In the genomic region with DNA sequence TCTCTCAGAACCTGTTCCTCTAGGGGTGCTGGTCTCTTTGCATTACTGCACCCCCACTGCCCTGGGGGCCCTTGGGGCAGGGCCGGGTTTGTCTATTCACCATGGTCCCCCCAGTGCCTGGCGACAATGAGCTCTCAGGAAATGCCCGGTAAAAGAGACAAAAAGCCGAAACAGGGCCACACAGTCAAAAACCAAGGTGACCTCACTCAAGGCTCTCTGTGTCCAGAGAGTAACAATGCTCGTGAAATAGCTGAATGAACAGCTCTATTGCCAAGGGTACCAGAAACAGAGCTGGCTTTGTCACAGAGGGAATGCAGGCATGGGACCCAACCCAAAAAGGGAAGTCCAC, we compare ENCODE assay signal across 12 cellular contexts. TPM values are rescaled to one million over a fixed set of nuclear protein-coding genes. Genes with fewer than 3 reads are reported as not detected.
DNase-seq lines count a peak whose midpoint lies in the region; ATAC-seq, FAIRE-seq and TF ChIP-seq lines count a peak whose summit lies in the region.
"Had no signal": no experiment of that assay in that cellular context is flagged by ENCODE, and none has a peak within 500 bp of the region (broad histone marks: within the 10 kb centered on the region; RNA-seq: fewer than 3 reads in every experiment).

No MANE protein-coding gene starts in this region.

- no TSS peak for BruUV-seq in HepG2 (replicated peaks; lab: Mats Ljungman, UMichigan)

- H3K4me3 ChIP-seq in HEK293 (ENCODE audit: low read depth, low read length) (no peak overlapping the region), HepG2 (replicated peaks in 1 of 3; ENCODE audit: insufficient read depth in 1 of 3, low read depth in 2 of 3, low read length in 3 of 3) (no peak overlapping the region)

- no peak overlapping the region for H2AFZ ChIP-seq in HepG2 (ENCODE audit: low read length)

- 60% methylated on average over 5 of the region's 5 CpGs for WGBS in HepG2 (ENCODE audit: low lambda C conversion rate)

- H3K9ac ChIP-seq in HepG2 (ENCODE audit: insufficient read depth, low read depth, low read length): no peak overlapping the region

- CTCF ChIA-PET in HEK293 (lab: Yijun Ruan, JAX) (interaction anchor here (0.6 to 7.1 kb wide), 4 partner anchors 9 to 219 kb away, joined by 3 to 67 read pairs (median 6); no protein-coding TSS in a partner anchor), HepG2 (lab: Yijun Ruan, JAX; ENCODE audit: low intra/inter-chr PET ratio, low total read pairs) (no interaction called here)

- POLR2A ChIA-PET in HEK293 (lab: Yijun Ruan, JAX) (interaction anchor here (1.3 to 1.9 kb wide), 3 partner anchors 13 to 431 kb away, joined by 3 to 6 read pairs (median 5); partner anchors contain the start of gene FBXW11), HepG2 (lab: Yijun Ruan, JAX) (interaction anchor here (1.1 kb wide), 1 partner anchor 13 kb away, joined by 3 read pairs; no protein-coding TSS in a partner anchor)

- peak in 35 of 58 donors; percentile 23 to 81 (median 54) for DNase-seq in anterior cingulate cortex (lab: John Stamatoyannopoulos, UW)
- peak; percentile 40 for DNase-seq in HepG2 (ENCODE audit: low spot score)
- peak; percentile 77 for DNase-seq in superior temporal gyrus (ENCODE audit: extremely low spot score)
- DNase-seq in NCI-H774 (lab: John Stamatoyannopoulos, UW): no peak
- DNase-seq in GM12892 (ENCODE audit: insufficient read length): no peak
- no peak for DNase-seq in middle frontal gyrus (ENCODE audit: extremely low spot score, low spot score)
- DNase-seq: activated CD4-positive, alpha-beta memory T cell treated with anti-CD3 and anti-CD28 coated beads, Interleukin-2, amount 10 ng/mL, durations not matched to agents 7 days and 5 days; activated effector memory CD4-positive, alpha-beta T cell treated with Interleukin-2 at 50 U/mL for 16 hours; CD8-positive, alpha-beta memory T cell had no signal

- no peaks in the 10 kb centered on the region for H3K79me2 ChIP-seq in HepG2 (ENCODE audit: insufficient read depth, low read length)

- H3K27ac ChIP-seq in HEK293 (ENCODE audit: extremely low read depth, low read depth, low read length): peak overlapping the region; percentile 43; the same call in 1 of the 2 replicates
- H3K27ac ChIP-seq in HepG2 (ENCODE audit: extremely low read length, insufficient read depth, low read length): no peak overlapping the region

- no peaks in the 10 kb centered on the region for H4K20me1 ChIP-seq in HepG2 (ENCODE audit: insufficient read depth, low read length)

- 0 out of 2 replicates have a peak overlapping the region, but pooled peaks have one; percentile 6 for H3K4me2 ChIP-seq in HepG2 (ENCODE audit: low read depth, low read length)

- FAIRE-seq in HepG2 (lab: Jason Lieb, UNC): no peak
- no peak for FAIRE-seq in GM12892 (lab: Jason Lieb, UNC)
- FAIRE-seq: keratinocyte had no signal

- TF ChIP-seq POLR2A in HepG2 (IDR thresholded peaks at IDR 0.05; ENCODE audit: insufficient read depth in 1 of 2, low read depth in 2 of 2, low read length in 2 of 2): no peak
- no peak for TF ChIP-seq POLR2A in GM12892 (IDR thresholded peaks at IDR 0.05; ENCODE audit: low read depth, low read length)

- intact Hi-C loops in HepG2 (cut with micrococcal nuclease; ENCODE audit: unreplicated experiment): no loop called here

- H3K36me3 ChIP-seq in HEK293 (ENCODE audit: control insufficient read depth in 2 of 2, insufficient read depth in 1 of 2, low read length in 2 of 2) (no peaks in the 10 kb centered on the region), HepG2 (replicated peaks in 1 of 2; ENCODE audit: control insufficient read depth in 1 of 2, insufficient read depth in 2 of 2, low read length in 2 of 2) (no peaks in the 10 kb centered on the region)

- TF ChIP-seq CTCF in HEK293 (tag by site-specific recombination; IDR thresholded peaks at IDR 0.05): no peak
- TF ChIP-seq CTCF in HepG2 (CRISPR knock-in tag; IDR thresholded peaks at IDR 0.05): no peak

- no peak for TF ChIP-seq EP300 in HepG2 (IDR thresholded peaks at IDR 0.05; ENCODE audit: low read depth in 2 of 2, low read length in 2 of 2)
- TF ChIP-seq EP300 in HepG2 (CRISPR knock-in tag; IDR thresholded peaks at IDR 0.05; ENCODE audit: borderline replicate concordance): no peak

- ATAC-seq in HepG2 (peak; percentile 43), GM19035 (IDR thresholded peaks at IDR 0.05; ENCODE audit: unreplicated experiment) (no peak)

- no peaks in the 10 kb centered on the region; a peak in 1 of 5 replicates for H3K27me3 ChIP-seq in HepG2 (ENCODE audit: control insufficient read depth in 1 of 2, insufficient read depth in 2 of 2, low read length in 2 of 2)

- in situ Hi-C loops in HepG2 (cut with HindIII; ENCODE audit: extremely low pct_ligation_motif_present, low pct_unique_long_range_greater_than_20kb): no loop called here

- H3K4me1 ChIP-seq in HEK293 (ENCODE audit: control insufficient read depth, insufficient read depth, low read length): peaks cover 13% of the 10 kb centered on the region
- H3K4me1 ChIP-seq in HepG2 (ENCODE audit: insufficient read depth, low read length): peaks cover 28% of the 10 kb centered on the region

- TF ChIP-seq RAD21 in HepG2 (CRISPR knock-in tag; IDR thresholded peaks at IDR 0.05): no peak

- H3K9me3 ChIP-seq in HEK293 (ENCODE audit: control insufficient read depth, insufficient read depth, low read depth, low read length) (no peaks in the 10 kb centered on the region), HepG2 (ENCODE audit: low read length) (no peaks in the 10 kb centered on the region)

TF ChIP-seq in HEK293, 187 proteins besides CTCF, POLR2A, EP300 and RAD21:
- TF ChIP-seq ZNF514 (tag by site-specific recombination; IDR thresholded peaks at IDR 0.05) (no peak), ZNF335 (tag by site-specific recombination; conservative IDR thresholded peaks at IDR 0.05) (peak; percentile 11; the same call in 1 of the 2 replicates)

TF ChIP-seq in HepG2, 621 proteins besides CTCF, POLR2A, EP300 and RAD21 (continues in another document):
- peak; percentile 5; the same call in 1 of the 2 replicates for TF ChIP-seq CEBPG (CRISPR knock-in tag; IDR thresholded peaks at IDR 0.05)
- TF ChIP-seq, protein P1, sequence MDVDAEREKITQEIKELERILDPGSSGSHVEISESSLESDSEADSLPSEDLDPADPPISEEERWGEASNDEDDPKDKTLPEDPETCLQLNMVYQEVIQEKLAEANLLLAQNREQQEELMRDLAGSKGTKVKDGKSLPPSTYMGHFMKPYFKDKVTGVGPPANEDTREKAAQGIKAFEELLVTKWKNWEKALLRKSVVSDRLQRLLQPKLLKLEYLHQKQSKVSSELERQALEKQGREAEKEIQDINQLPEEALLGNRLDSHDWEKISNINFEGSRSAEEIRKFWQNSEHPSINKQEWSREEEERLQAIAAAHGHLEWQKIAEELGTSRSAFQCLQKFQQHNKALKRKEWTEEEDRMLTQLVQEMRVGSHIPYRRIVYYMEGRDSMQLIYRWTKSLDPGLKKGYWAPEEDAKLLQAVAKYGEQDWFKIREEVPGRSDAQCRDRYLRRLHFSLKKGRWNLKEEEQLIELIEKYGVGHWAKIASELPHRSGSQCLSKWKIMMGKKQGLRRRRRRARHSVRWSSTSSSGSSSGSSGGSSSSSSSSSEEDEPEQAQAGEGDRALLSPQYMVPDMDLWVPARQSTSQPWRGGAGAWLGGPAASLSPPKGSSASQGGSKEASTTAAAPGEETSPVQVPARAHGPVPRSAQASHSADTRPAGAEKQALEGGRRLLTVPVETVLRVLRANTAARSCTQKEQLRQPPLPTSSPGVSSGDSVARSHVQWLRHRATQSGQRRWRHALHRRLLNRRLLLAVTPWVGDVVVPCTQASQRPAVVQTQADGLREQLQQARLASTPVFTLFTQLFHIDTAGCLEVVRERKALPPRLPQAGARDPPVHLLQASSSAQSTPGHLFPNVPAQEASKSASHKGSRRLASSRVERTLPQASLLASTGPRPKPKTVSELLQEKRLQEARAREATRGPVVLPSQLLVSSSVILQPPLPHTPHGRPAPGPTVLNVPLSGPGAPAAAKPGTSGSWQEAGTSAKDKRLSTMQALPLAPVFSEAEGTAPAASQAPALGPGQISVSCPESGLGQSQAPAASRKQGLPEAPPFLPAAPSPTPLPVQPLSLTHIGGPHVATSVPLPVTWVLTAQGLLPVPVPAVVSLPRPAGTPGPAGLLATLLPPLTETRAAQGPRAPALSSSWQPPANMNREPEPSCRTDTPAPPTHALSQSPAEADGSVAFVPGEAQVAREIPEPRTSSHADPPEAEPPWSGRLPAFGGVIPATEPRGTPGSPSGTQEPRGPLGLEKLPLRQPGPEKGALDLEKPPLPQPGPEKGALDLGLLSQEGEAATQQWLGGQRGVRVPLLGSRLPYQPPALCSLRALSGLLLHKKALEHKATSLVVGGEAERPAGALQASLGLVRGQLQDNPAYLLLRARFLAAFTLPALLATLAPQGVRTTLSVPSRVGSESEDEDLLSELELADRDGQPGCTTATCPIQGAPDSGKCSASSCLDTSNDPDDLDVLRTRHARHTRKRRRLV (CRISPR knock-in tag; IDR thresholded peaks at IDR 0.05): no peak

RNA-seq across cellular contexts. Expression of gene SH3PXD2B, which starts 16.0 kb away (rescaled TPM):
- total RNA-seq in HepG2 (2016; rRNA removed; fragmentation: Illumina TruSeq; extraction: Trizol): 3.4 and 3.8 TPM in 2 replicates
- 1.1 and 1.3 TPM in 2 replicates for total RNA-seq in HepG2 (2016; cell fraction: cytosol; rRNA removed; fragmentation: Illumina TruSeq; extraction: Trizol; ENCODE audit: low read depth)
- 3.2 and 3.8 TPM in 2 replicates for total RNA-seq in HepG2 (2016; cell fraction: insoluble cytoplasmic fraction; rRNA removed; fragmentation: Illumina TruSeq; extraction: Trizol)
- total RNA-seq in HepG2 (2016; cell fraction: membrane; rRNA removed; fragmentation: Illumina TruSeq; extraction: Trizol): 1.5 and 2.4 TPM in 2 replicates
- total RNA-seq in HepG2 (2016; cell fraction: nucleus; rRNA removed; fragmentation: Illumina TruSeq; extraction: Trizol): 3.8 TPM in 2 replicates
- 4.6 and 5.3 TPM in 2 replicates for polyA plus RNA-seq in HepG2 (2011; rRNA removed)
- 1.9 and 2.4 TPM in 2 replicates for polyA plus RNA-seq in HepG2 (2011; cell fraction: cytosol; rRNA removed)
- 6.3 and 6.6 TPM in 2 replicates for polyA plus RNA-seq in HepG2 (2011; cell fraction: nucleus; rRNA removed)
- polyA plus RNA-seq in HepG2 (2012): 3.7 and 4.6 TPM in 2 replicates
- 0.45 and 0.58 TPM in 2 replicates for polyA plus RNA-seq in HepG2 (2016; cell fraction: cytosol; fragmentation: Illumina TruSeq; extraction: Trizol; ENCODE audit: low read depth)
- 4.5 and 5.7 TPM in 2 replicates for polyA plus RNA-seq in HepG2 (2016; cell fraction: insoluble cytoplasmic fraction; fragmentation: Illumina TruSeq; extraction: Trizol; ENCODE audit: low read depth)
- polyA plus RNA-seq in HepG2 (2016; cell fraction: membrane; fragmentation: Illumina TruSeq; extraction: Trizol; ENCODE audit: low read depth): 0.58 and 1.3 TPM in 2 replicates
- polyA plus RNA-seq in HepG2 (2016; cell fraction: nucleus; fragmentation: Illumina TruSeq; extraction: Trizol; ENCODE audit: insufficient read depth, low read depth): 4.4 and 5.5 TPM in 2 replicates
- 6.5 and 8.9 TPM in 2 replicates for polyA minus RNA-seq in HepG2 (2011; rRNA and poly(A)+ RNA removed; ENCODE audit: low replicate concordance)
- polyA minus RNA-seq in HepG2 (2011; cell fraction: cytosol; rRNA and poly(A)+ RNA removed): 4.5 and 5.0 TPM in 2 replicates
- polyA minus RNA-seq in HepG2 (2011; cell fraction: nucleus; rRNA and poly(A)+ RNA removed): 4.5 and 4.7 TPM in 2 replicates
- 0.95 TPM for polyA plus RNA-seq in GM12892 (2012; ENCODE audit: missing spikeins)
- polyA plus RNA-seq: CD8-positive, alpha-beta memory T cell had no signal

Comparison
In these comparisons a context has a peak if more than half of its experiments do, and no peak if none do; other contexts are left out.
1. DNase-seq: peak in anterior cingulate cortex (35 of 58), HepG2 (single experiment) and superior temporal gyrus (single experiment); none in NCI-H774 (single experiment), GM12892 (single experiment) and middle frontal gyrus (single experiment).
2. Of the 63 proteins assayed by ChIP-seq in both HepG2 and HEK293: peak only in HepG2: PATZ1; only in HEK293: ZNF335; in both: none; in neither: 61.